In genomic region chr17:67666710-67667109, GRCh38 we compare ENCODE assay signal across 15 cellular contexts.
"Had no signal": no experiment of that assay in that cellular context is flagged by ENCODE, and none has a peak within 500 bp of the region (broad histone marks: within the 10 kb centered on the region; RNA-seq: fewer than 3 reads in every experiment).

No MANE protein-coding gene starts in this region.

- ATAC-seq: gastrocnemius medialis, heart right ventricle, left cardiac atrium had no signal

- H3K9me3 ChIP-seq: gastrocnemius medialis, sigmoid colon had no signal

- H3K4me1 ChIP-seq: neural progenitor cell, sigmoid colon had no signal

- H2AFZ ChIP-seq: neural progenitor cell had no signal

- H3K4me2 ChIP-seq: neural progenitor cell had no signal

- H3K9ac ChIP-seq: neural progenitor cell had no signal

- FAIRE-seq: astrocyte, bronchial epithelial cell had no signal

- H3K27me3 ChIP-seq: gastrocnemius medialis, heart right ventricle, neural progenitor cell, sigmoid colon, spleen had no signal

- H3K27ac ChIP-seq: gastrocnemius medialis, heart right ventricle, neural progenitor cell, sigmoid colon, spleen had no signal

- H3K4me3 ChIP-seq: gastrocnemius medialis, heart right ventricle, lung, neural progenitor cell, sigmoid colon, spleen had no signal

- H3K36me3 ChIP-seq: gastrocnemius medialis, neural progenitor cell, sigmoid colon had no signal

- DNase-seq: activated CD4-positive, alpha-beta T cell treated with anti-CD3 and anti-CD28 coated beads, Interleukin-2, amount 50 U/mL, for 1 hour; activated naive CD4-positive, alpha-beta T cell treated with anti-CD3 and anti-CD28 coated beads, Interleukin-2, amount 10 ng/mL, durations not matched to agents 7 days and 5 days; dermis blood vessel endothelial cell; endodermal cell; erythroblast; gastrocnemius medialis; heart right ventricle; left cardiac atrium; midbrain; sigmoid colon; spleen had no signal
